ENCODE assay signal across 1 cellular context in genomic region chr15:63089260-63090043, GRCh38.
TF ChIP-seq lines count a peak whose summit lies in the region.

No MANE protein-coding gene starts in this region.

TF ChIP-seq in HepG2, 621 proteins besides CTCF, POLR2A, EP300 and RAD21 (continued from another document):
- TF ChIP-seq, protein P1, sequence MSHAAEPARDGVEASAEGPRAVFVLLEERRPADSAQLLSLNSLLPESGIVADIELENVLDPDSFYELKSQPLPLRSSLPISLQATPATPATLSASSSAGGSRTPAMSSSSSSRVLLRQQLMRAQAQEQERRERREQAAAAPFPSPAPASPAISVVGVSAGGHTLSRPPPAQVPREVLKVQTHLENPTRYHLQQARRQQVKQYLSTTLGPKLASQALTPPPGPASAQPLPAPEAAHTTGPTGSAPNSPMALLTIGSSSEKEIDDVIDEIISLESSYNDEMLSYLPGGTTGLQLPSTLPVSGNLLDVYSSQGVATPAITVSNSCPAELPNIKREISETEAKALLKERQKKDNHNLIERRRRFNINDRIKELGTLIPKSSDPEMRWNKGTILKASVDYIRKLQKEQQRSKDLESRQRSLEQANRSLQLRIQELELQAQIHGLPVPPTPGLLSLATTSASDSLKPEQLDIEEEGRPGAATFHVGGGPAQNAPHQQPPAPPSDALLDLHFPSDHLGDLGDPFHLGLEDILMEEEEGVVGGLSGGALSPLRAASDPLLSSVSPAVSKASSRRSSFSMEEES (CRISPR knock-in tag; IDR thresholded peaks at IDR 0.05) = no peak
- TF ChIP-seq ZSCAN25 (CRISPR knock-in tag; IDR thresholded peaks at IDR 0.05) (no peak), ATF1 (CRISPR knock-in tag; IDR thresholded peaks at IDR 0.05) (no peak), HOXA3 (CRISPR knock-in tag; IDR thresholded peaks at IDR 0.05) (no peak), NCOR1 (IDR thresholded peaks at IDR 0.05; ENCODE audit: borderline replicate concordance, low read length) (no peak), TCF7 (IDR thresholded peaks at IDR 0.05; ENCODE audit: low read depth) (no peak), SAP130 (CRISPR knock-in tag; IDR thresholded peaks at IDR 0.05; ENCODE audit: low read depth) (peak; percentile 14; the same call in 1 of the 2 replicates), HDAC6 (IDR thresholded peaks at IDR 0.05; ENCODE audit: low read depth, low read length) (no peak), ZFP36L2 (CRISPR knock-in tag; IDR thresholded peaks at IDR 0.05) (no peak), MATR3 (CRISPR knock-in tag; IDR thresholded peaks at IDR 0.05) (no peak), IRF1 (CRISPR knock-in tag; IDR thresholded peaks at IDR 0.05; ENCODE audit: low read depth) (no peak), ZNF614 (CRISPR knock-in tag; IDR thresholded peaks at IDR 0.05; ENCODE audit: borderline replicate concordance) (no peak), ZBTB38 (CRISPR knock-in tag; IDR thresholded peaks at IDR 0.05) (no peak), ZSCAN29 (CRISPR knock-in tag; conservative IDR thresholded peaks at IDR 0.05) (no peak), RFX3 (CRISPR knock-in tag; IDR thresholded peaks at IDR 0.05) (no peak)
- TF ChIP-seq, protein P2, sequence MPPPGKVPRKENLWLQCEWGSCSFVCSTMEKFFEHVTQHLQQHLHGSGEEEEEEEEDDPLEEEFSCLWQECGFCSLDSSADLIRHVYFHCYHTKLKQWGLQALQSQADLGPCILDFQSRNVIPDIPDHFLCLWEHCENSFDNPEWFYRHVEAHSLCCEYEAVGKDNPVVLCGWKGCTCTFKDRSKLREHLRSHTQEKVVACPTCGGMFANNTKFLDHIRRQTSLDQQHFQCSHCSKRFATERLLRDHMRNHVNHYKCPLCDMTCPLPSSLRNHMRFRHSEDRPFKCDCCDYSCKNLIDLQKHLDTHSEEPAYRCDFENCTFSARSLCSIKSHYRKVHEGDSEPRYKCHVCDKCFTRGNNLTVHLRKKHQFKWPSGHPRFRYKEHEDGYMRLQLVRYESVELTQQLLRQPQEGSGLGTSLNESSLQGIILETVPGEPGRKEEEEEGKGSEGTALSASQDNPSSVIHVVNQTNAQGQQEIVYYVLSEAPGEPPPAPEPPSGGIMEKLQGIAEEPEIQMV (CRISPR knock-in tag; IDR thresholded peaks at IDR 0.05; ENCODE audit: low read depth) = no peak
